ENCODE assay signal across 1 cellular context in genomic region chr16:21519361-21520133, GRCh38.
TF ChIP-seq lines count a peak whose summit lies in the region.
"Not testable (repeated sequence)": the region's sequence is repeated elsewhere in the genome, so short reads cannot be mapped to it uniquely, and the experiment has no call there.

No MANE protein-coding gene starts in this region.

TF ChIP-seq in K562, 482 proteins besides CTCF, POLR2A, EP300 and RAD21 (continued from another document):
- TF ChIP-seq, protein P1, sequence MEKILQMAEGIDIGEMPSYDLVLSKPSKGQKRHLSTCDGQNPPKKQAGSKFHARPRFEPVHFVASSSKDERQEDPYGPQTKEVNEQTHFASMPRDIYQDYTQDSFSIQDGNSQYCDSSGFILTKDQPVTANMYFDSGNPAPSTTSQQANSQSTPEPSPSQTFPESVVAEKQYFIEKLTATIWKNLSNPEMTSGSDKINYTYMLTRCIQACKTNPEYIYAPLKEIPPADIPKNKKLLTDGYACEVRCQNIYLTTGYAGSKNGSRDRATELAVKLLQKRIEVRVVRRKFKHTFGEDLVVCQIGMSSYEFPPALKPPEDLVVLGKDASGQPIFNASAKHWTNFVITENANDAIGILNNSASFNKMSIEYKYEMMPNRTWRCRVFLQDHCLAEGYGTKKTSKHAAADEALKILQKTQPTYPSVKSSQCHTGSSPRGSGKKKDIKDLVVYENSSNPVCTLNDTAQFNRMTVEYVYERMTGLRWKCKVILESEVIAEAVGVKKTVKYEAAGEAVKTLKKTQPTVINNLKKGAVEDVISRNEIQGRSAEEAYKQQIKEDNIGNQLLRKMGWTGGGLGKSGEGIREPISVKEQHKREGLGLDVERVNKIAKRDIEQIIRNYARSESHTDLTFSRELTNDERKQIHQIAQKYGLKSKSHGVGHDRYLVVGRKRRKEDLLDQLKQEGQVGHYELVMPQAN (IDR thresholded peaks at IDR 0.05; ENCODE audit: borderline replicate concordance), result peak; percentile 80
- TF ChIP-seq, protein P2, sequence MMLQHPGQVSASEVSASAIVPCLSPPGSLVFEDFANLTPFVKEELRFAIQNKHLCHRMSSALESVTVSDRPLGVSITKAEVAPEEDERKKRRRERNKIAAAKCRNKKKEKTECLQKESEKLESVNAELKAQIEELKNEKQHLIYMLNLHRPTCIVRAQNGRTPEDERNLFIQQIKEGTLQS (IDR thresholded peaks at IDR 0.05), result peak; percentile 39; the same call in 1 of the 2 replicates
- TF ChIP-seq, protein P2 (CRISPR knock-in tag; conservative IDR thresholded peaks at IDR 0.05), result not testable (repeated sequence)
- TF ChIP-seq CEBPG (CRISPR knock-in tag; IDR thresholded peaks at IDR 0.05), result peak; percentile 77; the same call in 1 of the 2 replicates
- not testable (repeated sequence) for TF ChIP-seq CEBPG (tag; conservative IDR thresholded peaks at IDR 0.05 in 1 of 2, IDR thresholded peaks at IDR 0.05 in 1 of 2)
- peak; percentile 13 for TF ChIP-seq TAF1 (IDR thresholded peaks at IDR 0.05; ENCODE audit: control insufficient read depth, extremely low read depth, insufficient read depth, low read length, severe bottlenecking)
- TF ChIP-seq, protein P3, sequence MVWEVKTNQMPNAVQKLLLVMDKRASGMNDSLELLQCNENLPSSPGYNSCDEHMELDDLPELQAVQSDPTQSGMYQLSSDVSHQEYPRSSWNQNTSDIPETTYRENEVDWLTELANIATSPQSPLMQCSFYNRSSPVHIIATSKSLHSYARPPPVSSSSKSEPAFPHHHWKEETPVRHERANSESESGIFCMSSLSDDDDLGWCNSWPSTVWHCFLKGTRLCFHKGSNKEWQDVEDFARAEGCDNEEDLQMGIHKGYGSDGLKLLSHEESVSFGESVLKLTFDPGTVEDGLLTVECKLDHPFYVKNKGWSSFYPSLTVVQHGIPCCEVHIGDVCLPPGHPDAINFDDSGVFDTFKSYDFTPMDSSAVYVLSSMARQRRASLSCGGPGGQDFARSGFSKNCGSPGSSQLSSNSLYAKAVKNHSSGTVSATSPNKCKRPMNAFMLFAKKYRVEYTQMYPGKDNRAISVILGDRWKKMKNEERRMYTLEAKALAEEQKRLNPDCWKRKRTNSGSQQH (CRISPR knock-in tag; IDR thresholded peaks at IDR 0.05), result peak; percentile 72; the same call in 1 of the 2 replicates
- TF ChIP-seq, protein P4, sequence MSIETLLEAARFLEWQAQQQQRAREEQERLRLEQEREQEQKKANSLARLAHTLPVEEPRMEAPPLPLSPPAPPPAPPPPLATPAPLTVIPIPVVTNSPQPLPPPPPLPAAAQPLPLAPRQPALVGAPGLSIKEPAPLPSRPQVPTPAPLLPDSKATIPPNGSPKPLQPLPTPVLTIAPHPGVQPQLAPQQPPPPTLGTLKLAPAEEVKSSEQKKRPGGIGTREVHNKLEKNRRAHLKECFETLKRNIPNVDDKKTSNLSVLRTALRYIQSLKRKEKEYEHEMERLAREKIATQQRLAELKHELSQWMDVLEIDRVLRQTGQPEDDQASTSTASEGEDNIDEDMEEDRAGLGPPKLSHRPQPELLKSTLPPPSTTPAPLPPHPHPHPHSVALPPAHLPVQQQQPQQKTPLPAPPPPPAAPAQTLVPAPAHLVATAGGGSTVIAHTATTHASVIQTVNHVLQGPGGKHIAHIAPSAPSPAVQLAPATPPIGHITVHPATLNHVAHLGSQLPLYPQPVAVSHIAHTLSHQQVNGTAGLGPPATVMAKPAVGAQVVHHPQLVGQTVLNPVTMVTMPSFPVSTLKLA (conservative IDR thresholded peaks at IDR 0.05), result peak; percentile 77 to 81
